Comparison of ENCODE assay signal across 9 cellular contexts in the genomic region with DNA sequence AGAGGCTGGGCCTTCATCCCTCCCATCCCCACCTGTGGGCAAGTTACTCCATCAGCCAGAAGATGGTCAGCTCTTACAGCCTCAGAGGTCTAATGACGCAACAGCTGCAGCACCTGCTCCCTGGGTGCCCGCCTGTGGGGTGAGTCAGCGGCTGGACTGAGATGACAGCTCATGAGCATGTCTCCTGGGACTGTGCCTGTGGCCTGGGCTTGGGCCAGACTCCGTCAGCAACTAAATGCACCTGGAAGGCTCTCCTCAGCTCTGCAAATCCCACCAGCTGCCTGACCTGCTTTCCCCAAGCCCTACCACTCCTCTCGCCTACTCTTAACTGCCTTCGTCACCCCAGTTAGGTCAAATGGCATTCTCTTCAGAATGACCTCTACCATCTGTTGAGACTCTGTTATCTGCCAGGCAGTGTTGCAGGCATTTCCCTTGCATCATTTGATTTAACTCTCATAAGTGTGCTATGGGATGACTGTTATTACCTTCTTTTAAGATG. TPM values are rescaled to one million over a fixed set of nuclear protein-coding genes. Genes with fewer than 3 reads are reported as not detected.
DNase-seq lines count a peak whose midpoint lies in the region; ATAC-seq and TF ChIP-seq lines count a peak whose summit lies in the region.
"Had no signal": no experiment of that assay in that cellular context is flagged by ENCODE, and none has a peak within 500 bp of the region (broad histone marks: within the 10 kb centered on the region; RNA-seq: fewer than 3 reads in every experiment).

No MANE protein-coding gene starts in this region.

- TF ChIP-seq CTCF in Panc1 (IDR thresholded peaks at IDR 0.05) (no peak), GM13976 (IDR thresholded peaks at IDR 0.05; ENCODE audit: borderline replicate concordance, control extremely low read depth, extremely low read depth, insufficient read depth, missing control alignments) (no peak)

- in situ Hi-C loops in Panc1 (cut with HindIII; ENCODE audit: low pct_unique_long_range_greater_than_20kb, low sequenced_read_pairs): no loop called here
- in situ Hi-C loops in GM13976 (cut with MboI; ENCODE audit: low sequenced_read_pairs, unreplicated experiment): no loop called here

- CTCF ChIA-PET in Panc1 (lab: Charles Lee): no interaction called here

- BruUV-seq in Panc1 (replicated peaks; lab: Mats Ljungman, UMichigan): no TSS peak

- DNase-seq in Panc1 (ENCODE audit: low read depth, low spot score) (peak; percentile 55), hepatic stellate cell (ENCODE audit: low spot score) (peak; percentile 51), GM13976 (ENCODE audit: low spot score) (no peak), cortex of kidney (lab: John Stamatoyannopoulos, UW) (no peak)
- no peak for DNase-seq in activated CD4-positive, alpha-beta T cell treated with anti-CD3 and anti-CD28 coated beads, Interleukin-2, amount 50 U/mL, for 48 hours

- intact Hi-C loops in Panc1 (cut with micrococcal nuclease; ENCODE audit: unreplicated experiment): no loop called here

- no peaks in the 10 kb centered on the region for H3K4me1 ChIP-seq in Panc1 (ENCODE audit: control insufficient read depth, insufficient read depth, low read length)

- POLR2A ChIA-PET in Panc1 (lab: Charles Lee): no interaction called here

- H3K27me3 ChIP-seq in Panc1 (ENCODE audit: control insufficient read depth, insufficient read depth, low read length): no peaks in the 10 kb centered on the region
- H3K27me3 ChIP-seq: suprapubic skin had no signal

- H3K9me3 ChIP-seq in Panc1 (ENCODE audit: control insufficient read depth, insufficient read depth, low read depth, low read length): no peaks in the 10 kb centered on the region
- H3K9me3 ChIP-seq: suprapubic skin had no signal

- no peak overlapping the region for H3K4me3 ChIP-seq in Panc1 (ENCODE audit: low read depth in 2 of 2, low read length in 2 of 2)
- H3K4me3 ChIP-seq: suprapubic skin had no signal

- no peak overlapping the region for H3K27ac ChIP-seq in Panc1 (ENCODE audit: low read length)
- H3K27ac ChIP-seq: suprapubic skin had no signal

- no peaks in the 10 kb centered on the region; the same call in 1 of the 2 replicates for H3K36me3 ChIP-seq in Panc1 (ENCODE audit: control insufficient read depth, insufficient read depth, low read length)
- H3K36me3 ChIP-seq: suprapubic skin had no signal

- ATAC-seq in GM18511 (IDR thresholded peaks at IDR 0.05; ENCODE audit: unreplicated experiment) (peak; percentile 97), HG03066 (IDR thresholded peaks at IDR 0.05; ENCODE audit: low read depth, unreplicated experiment) (peak; percentile 75), Panc1 (peak; percentile 74), HG03571 (IDR thresholded peaks at IDR 0.05; ENCODE audit: unreplicated experiment) (no peak)

RNA-seq across cellular contexts. Expression of gene ETS2, which starts 47.7 kb away (rescaled TPM):
- total RNA-seq in Panc1 (2021; ENCODE audit: unreplicated experiment): 132 TPM
- polyA plus RNA-seq in Panc1 (2012; ENCODE audit: insufficient read length): 62.0 TPM

Comparison
In these comparisons a context has a peak if more than half of its experiments do, and no peak if none do; other contexts are left out.
1. DNase-seq: peak in Panc1 (single experiment) and hepatic stellate cell (single experiment); none in GM13976 (single experiment), activated CD4-positive, alpha-beta T cell treated with anti-CD3 and anti-CD28 coated beads, Interleukin-2, amount 50 U/mL, for 48 hours (0 of 2) and cortex of kidney (single experiment).